ENCODE assay signal across 23 cellular contexts in genomic region chr5:30413540-30413939, GRCh38.
A peak's percentile ranks its signal among the peaks of the same experiment; 100 is the strongest.
DNase-seq lines count a peak whose midpoint lies in the region; ATAC-seq and TF ChIP-seq lines count a peak whose summit lies in the region.
"Had no signal": no experiment of that assay in that cellular context is flagged by ENCODE, and none has a peak within 500 bp of the region (broad histone marks: within the 10 kb centered on the region; RNA-seq: fewer than 3 reads in every experiment).

No MANE protein-coding gene starts in this region.

- H3K4me3 ChIP-seq in fibroblast of the aortic adventitia (ENCODE audit: low read depth, low read length) (no peak overlapping the region), smooth muscle cell (no peak overlapping the region)
- H3K4me3 ChIP-seq in CD4-positive, alpha-beta memory T cell (ENCODE audit: low read length in 2 of 2) = no peak overlapping the region
- H3K4me3 ChIP-seq: BLaER1, SK-N-MC had no signal

- no peak overlapping the region for H3K4me2 ChIP-seq in smooth muscle cell
- H3K4me2 ChIP-seq: BLaER1 had no signal

- CTCF ChIA-PET in CD4-positive, alpha-beta memory T cell (lab: Charles Lee; ENCODE audit: partially characterized antibody) = no interaction called here

- POLR2A ChIA-PET in CD4-positive, alpha-beta memory T cell (lab: Charles Lee; ENCODE audit: partially characterized antibody) = no interaction called here

- DNase-seq in DMS53 (lab: John Stamatoyannopoulos, UW) (peak; percentile 6), DMS53 treated with DMSO at 0.1 percent for 48 hours (lab: John Stamatoyannopoulos, UW; ENCODE audit: unreplicated experiment) (no peak), SKM-1 (lab: John Stamatoyannopoulos, UW; ENCODE audit: unreplicated experiment) (peak; percentile 59), fibroblast of the aortic adventitia (ENCODE audit: low read depth) (peak; percentile 7), smooth muscle cell (lab: John Stamatoyannopoulos, UW; ENCODE audit: unreplicated experiment) (no peak), posterior cingulate gyrus (no peak)
- no peak for DNase-seq in CD4-positive, alpha-beta memory T cell
- DNase-seq: 8988T; activated CD4-positive, alpha-beta T cell treated with anti-CD3 and anti-CD28 coated beads for 48 hours; activated gamma-delta T cell; amniotic stem cell; cerebellar nuclear complex; DMS 273 treated with DMSO at 0.1 percent for 48 hours; effector memory CD8-positive, alpha-beta T cell; islet precursor cell; midbrain; NCI-H1092; NCI-H2081 treated with DMSO at 0.1 percent for 48 hours; NCI-H524 treated with DMSO at 0.1 percent for 48 hours had no signal

- WGBS in smooth muscle cell (ENCODE audit: low lambda C conversion rate) = 60% methylated on average over 2 of the region's 2 CpGs

- no peaks in the 10 kb centered on the region for H3K36me3 Mint-ChIP-seq in CD4-positive, alpha-beta memory T cell
- H3K36me3 Mint-ChIP-seq: IgD-negative memory B cell had no signal

- no peak for ATAC-seq in GM18505 (IDR thresholded peaks at IDR 0.05; ENCODE audit: unreplicated experiment)
- ATAC-seq: effector memory CD8-positive, alpha-beta T cell had no signal

- peaks cover 0 to 19% (median 11%) of the 10 kb centered on the region in 8 donors for H3K9me3 Mint-ChIP-seq in CD4-positive, alpha-beta memory T cell
- H3K9me3 Mint-ChIP-seq: IgD-negative memory B cell had no signal

- no peaks in the 10 kb centered on the region for H3F3A ChIP-seq in smooth muscle cell (ENCODE audit: low read depth)

- no peak for TF ChIP-seq POLR2A in GM18505 (IDR thresholded peaks at IDR 0.05; ENCODE audit: borderline replicate concordance, extremely low read depth, insufficient read depth, insufficient read length)

- no peaks in the 10 kb centered on the region for H3K79me2 ChIP-seq in smooth muscle cell (ENCODE audit: low read depth)

- TF ChIP-seq CTCF in fibroblast of the aortic adventitia (IDR thresholded peaks at IDR 0.05; ENCODE audit: insufficient read depth, low read length) (peak; percentile 19), smooth muscle cell (IDR thresholded peaks at IDR 0.05; ENCODE audit: borderline replicate concordance, insufficient read depth, poor library complexity, severe bottlenecking) (peak; percentile 11)

- no peaks in the 10 kb centered on the region for H4K20me1 ChIP-seq in smooth muscle cell (ENCODE audit: low read depth)
- H4K20me1 ChIP-seq: BLaER1 had no signal

- H3K4me1 ChIP-seq in smooth muscle cell (ENCODE audit: low read depth) = no peaks in the 10 kb centered on the region
- no peaks in the 10 kb centered on the region for H3K4me1 ChIP-seq in CD4-positive, alpha-beta memory T cell (ENCODE audit: insufficient read depth, low read length)
- H3K4me1 ChIP-seq: BLaER1 had no signal

- H3K36me3 ChIP-seq in smooth muscle cell (ENCODE audit: low read depth) = no peaks in the 10 kb centered on the region
- H3K36me3 ChIP-seq in CD4-positive, alpha-beta memory T cell (ENCODE audit: insufficient read depth, low read length) = no peaks in the 10 kb centered on the region
- H3K36me3 ChIP-seq: BLaER1 had no signal

- H3K9ac ChIP-seq in smooth muscle cell (ENCODE audit: low read depth) = no peak overlapping the region
- H3K9ac ChIP-seq: BLaER1 had no signal

- no peak overlapping the region for H3K4me3 Mint-ChIP-seq in CD4-positive, alpha-beta memory T cell
- H3K4me3 Mint-ChIP-seq: effector memory CD8-positive, alpha-beta T cell; IgD-negative memory B cell had no signal

- intact Hi-C loops in posterior cingulate gyrus (cut with DNase I) = no loop called here
- intact Hi-C loops in CD4-positive, alpha-beta memory T cell (cut with micrococcal nuclease) = no loop called here

- H3K27me3 ChIP-seq in smooth muscle cell (ENCODE audit: low read depth) = no peaks in the 10 kb centered on the region
- H3K27me3 ChIP-seq in CD4-positive, alpha-beta memory T cell (ENCODE audit: insufficient read depth, low read length) = no peaks in the 10 kb centered on the region
- H3K27me3 ChIP-seq: BLaER1 had no signal

- peak overlapping the region; percentile 63 for H2AFZ ChIP-seq in smooth muscle cell (ENCODE audit: low read depth)

- H3K27me3 Mint-ChIP-seq in CD4-positive, alpha-beta memory T cell = no peaks in the 10 kb centered on the region
- H3K27me3 Mint-ChIP-seq: effector memory CD8-positive, alpha-beta T cell; IgD-negative memory B cell had no signal

- H3K9me3 ChIP-seq in smooth muscle cell (replicated peaks; ENCODE audit: low read depth) = no peaks in the 10 kb centered on the region
- H3K9me3 ChIP-seq in CD4-positive, alpha-beta memory T cell (ENCODE audit: control insufficient read depth in 1 of 2, low read length in 2 of 2) = no peaks in the 10 kb centered on the region
- H3K9me3 ChIP-seq: BLaER1 had no signal

- no peak overlapping the region for H3K27ac ChIP-seq in smooth muscle cell (ENCODE audit: low read depth)
- no peak overlapping the region for H3K27ac ChIP-seq in CD4-positive, alpha-beta memory T cell (ENCODE audit: low read depth, low read length)
- H3K27ac ChIP-seq: BLaER1, SK-N-MC had no signal

- no peak overlapping the region for H3K27ac Mint-ChIP-seq in CD4-positive, alpha-beta memory T cell
- H3K27ac Mint-ChIP-seq: effector memory CD8-positive, alpha-beta T cell; IgD-negative memory B cell had no signal

- no peaks in the 10 kb centered on the region for H3K4me1 Mint-ChIP-seq in CD4-positive, alpha-beta memory T cell
- H3K4me1 Mint-ChIP-seq: IgD-negative memory B cell had no signal

Comparison
In these comparisons a context has a peak if more than half of its experiments do, and no peak if none do; other contexts are left out.
1. DNase-seq: peak in DMS53 (single experiment), SKM-1 (single experiment) and fibroblast of the aortic adventitia (single experiment); none in DMS53 treated with DMSO at 0.1 percent for 48 hours (single experiment), smooth muscle cell (single experiment), posterior cingulate gyrus (0 of 10) and CD4-positive, alpha-beta memory T cell (0 of 5).